ENCODE assay signal across 8 cellular contexts in genomic region chr15:73697033-73697467, GRCh38. TPM values are rescaled to one million over a fixed set of nuclear protein-coding genes. Genes with fewer than 3 reads are reported as not detected.
DNase-seq lines count a peak whose midpoint lies in the region; ATAC-seq and TF ChIP-seq lines count a peak whose summit lies in the region.

No MANE protein-coding gene starts in this region.

- 0 to 7% methylated on average over 4 to 5 of the region's 9 CpGs for WGBS in gastroesophageal sphincter (ENCODE audit: low coverage in 1 of 2), 2 donors

- peak; percentile 22 for DNase-seq in SIG-M5 treated with dmso at 0.1 percent for 504 hours (lab: John Stamatoyannopoulos, UW; ENCODE audit: unreplicated experiment)
- no peak for DNase-seq in SIG-M5 (lab: John Stamatoyannopoulos, UW)
- DNase-seq in SJCRH30, result peak; percentile 99
- peak; percentile 27 for DNase-seq in activated gamma-delta T cell (lab: John Stamatoyannopoulos, UW)
- DNase-seq in osteocyte (ENCODE audit: extremely low spot score, unreplicated experiment), result no peak
- peak; percentile 57 for DNase-seq in superior temporal gyrus (ENCODE audit: extremely low spot score)

- TF ChIP-seq POLR2A in gastroesophageal sphincter (IDR thresholded peaks at IDR 0.05), result no peak

- H3K9me3 ChIP-seq in SJCRH30 (replicated peaks), result no peaks in the 10 kb centered on the region
- H3K9me3 ChIP-seq in gastroesophageal sphincter, result no peaks in the 10 kb centered on the region

- peaks cover 15% of the 10 kb centered on the region for H3K36me3 Mint-ChIP-seq in osteocyte (ENCODE audit: unreplicated experiment)

- TF ChIP-seq CTCF in gastroesophageal sphincter (IDR thresholded peaks at IDR 0.05), result peak in 1 of 4 experiments; percentile 7
- no peak for TF ChIP-seq CTCF in osteocyte (IDR thresholded peaks at IDR 0.05)

- peak overlapping the region; percentile 59 for H3K27ac ChIP-seq in SJCRH30
- peak overlapping the region in 3 of 4 donors; percentile 21 to 50 (median 45) for H3K27ac ChIP-seq in gastroesophageal sphincter

- peaks cover 13% of the 10 kb centered on the region; the same call in 1 of the 2 replicates for H3K36me3 ChIP-seq in SJCRH30
- H3K36me3 ChIP-seq in gastroesophageal sphincter, result peaks cover 0 to 20% of the 10 kb centered on the region in 2 donors

- peak overlapping the region; percentile 5 for H3K4me3 Mint-ChIP-seq in osteocyte (ENCODE audit: unreplicated experiment)

- no peak for TF ChIP-seq EP300 in gastroesophageal sphincter (IDR thresholded peaks at IDR 0.05)

- H3K27me3 Mint-ChIP-seq in osteocyte (ENCODE audit: unreplicated experiment), result no peaks in the 10 kb centered on the region

- peak overlapping the region; percentile 90 for H3K27ac Mint-ChIP-seq in osteocyte (ENCODE audit: unreplicated experiment)

- H3K4me3 ChIP-seq in SJCRH30 (no peak overlapping the region), gastroesophageal sphincter (no peak overlapping the region)

- H3K9me3 Mint-ChIP-seq in osteocyte (ENCODE audit: unreplicated experiment), result no peaks in the 10 kb centered on the region

- H3K4me1 Mint-ChIP-seq in osteocyte (ENCODE audit: unreplicated experiment), result peaks cover 47% of the 10 kb centered on the region

- no peaks in the 10 kb centered on the region for H3K27me3 ChIP-seq in SJCRH30
- no peaks in the 10 kb centered on the region for H3K27me3 ChIP-seq in gastroesophageal sphincter

- H3K4me1 ChIP-seq in SJCRH30 (peaks cover 34% of the 10 kb centered on the region), gastroesophageal sphincter (peaks cover 0 to 57% (median 39%) of the 10 kb centered on the region in 3 donors)

- ATAC-seq in HG03457 (IDR thresholded peaks at IDR 0.05; ENCODE audit: unreplicated experiment) (peak; percentile 70), gastroesophageal sphincter (peak; percentile 87)

RNA-seq across cellular contexts. Expression of gene CD276, which starts 12.9 kb away (rescaled TPM):
- total RNA-seq in SJCRH30 (2014; rRNA removed; shearing (Covaris generic)), result 87.3 and 92.9 TPM in 2 replicates
- total RNA-seq in gastroesophageal sphincter (10 to 100 TPM; 34.7 to 61.5 (median 48.0) TPM), osteocyte (147 and 153 TPM in 2 replicates)

RNA-seq across cellular contexts. Expression of gene INSYN1, which starts 56.1 kb away (rescaled TPM):
- total RNA-seq in SJCRH30 (2014; rRNA removed; shearing (Covaris generic)), result 0.05 TPM in 1 of 2 replicates, not detected in the other
- total RNA-seq in gastroesophageal sphincter (10 to 100 TPM; 11.4 to 30.2 (median 16.3) TPM), osteocyte (7.9 and 8.0 TPM in 2 replicates)

Comparison
In these comparisons a context has a peak if more than half of its experiments do, and no peak if none do; other contexts are left out.
1. DNase-seq: peak in SIG-M5 treated with dmso at 0.1 percent for 504 hours (single experiment), SJCRH30 (2 of 2), activated gamma-delta T cell (single experiment) and superior temporal gyrus (single experiment); none in SIG-M5 (single experiment) and osteocyte (single experiment).